Comparison of ENCODE assay signal across 12 cellular contexts in genomic region chr3:13483988-13484695, GRCh38. TPM values are rescaled to one million over a fixed set of nuclear protein-coding genes. Genes with fewer than 3 reads are reported as not detected.
DNase-seq lines count a peak whose midpoint lies in the region; ATAC-seq and TF ChIP-seq lines count a peak whose summit lies in the region.
"Had no signal": no experiment of that assay in that cellular context is flagged by ENCODE, and none has a peak within 500 bp of the region (broad histone marks: within the 10 kb centered on the region; RNA-seq: fewer than 3 reads in every experiment).

No MANE protein-coding gene starts in this region.

- no peaks in the 10 kb centered on the region for H3K27me3 ChIP-seq in muscle layer of duodenum (ENCODE audit: low read depth, low read length)
- H3K27me3 ChIP-seq in tibial nerve, result no peaks in the 10 kb centered on the region
- H3K27me3 ChIP-seq in H9 (ENCODE audit: insufficient read depth, low read length), result no peaks in the 10 kb centered on the region; the same call in 1 of the 2 replicates

- no peak overlapping the region for H4K8ac ChIP-seq in H9 (replicated peaks; ENCODE audit: insufficient read length, low read depth, low read length)

- H3K27me3 Mint-ChIP-seq in effector memory CD8-positive, alpha-beta T cell, result no peaks in the 10 kb centered on the region
- H3K27me3 Mint-ChIP-seq in H9 (ENCODE audit: low read depth), result peaks cover 14% of the 10 kb centered on the region
- peaks cover 5% of the 10 kb centered on the region for H3K27me3 Mint-ChIP-seq in T-helper 2 cell treated with Interferon-gamma antibody and Interleukin-4, amounts not matched to agents 5 μg/mL and 100 μg/mL, for 36 hours (ENCODE audit: low read depth)
- H3K27me3 Mint-ChIP-seq: activated B cell treated with CpG ODN at 0.5 μM for 24 hours had no signal

- no peak overlapping the region for H2BK5ac ChIP-seq in H9 (ENCODE audit: insufficient read length, low read length)

- H3K18ac ChIP-seq in H9 (ENCODE audit: insufficient read length, low read depth, low read length), result no peak overlapping the region

- peak overlapping the region; percentile 79 for H3K27ac ChIP-seq in VCaP
- H3K27ac ChIP-seq in muscle layer of duodenum (ENCODE audit: low read length), result peak overlapping the region; percentile 63
- peak overlapping the region in 3 of 4 donors; percentile 71 to 76 (median 72) for H3K27ac ChIP-seq in tibial nerve
- H3K27ac ChIP-seq in H9 (ENCODE audit: insufficient read length, low read depth, low read length), result no peak overlapping the region

- H2BK20ac ChIP-seq in H9 (ENCODE audit: low read depth, low read length, poor library complexity, severe bottlenecking), result no peak overlapping the region

- H2BK12ac ChIP-seq in H9 (ENCODE audit: insufficient read length, low read depth, low read length), result no peak overlapping the region

- H3K9ac ChIP-seq in H9 (ENCODE audit: extremely low read depth, insufficient read length, low read length), result no peak overlapping the region

- H3K4me2 ChIP-seq in H9 (ENCODE audit: insufficient read depth, insufficient read length, low read length), result no peak overlapping the region

- no peak for TF ChIP-seq POLR2A in tibial nerve (IDR thresholded peaks at IDR 0.05)

- 81 to 82% methylated on average over 21 of the region's 21 CpGs for WGBS in tibial nerve, 2 donors
- no CpG with 5 or more reads among the region's 21 CpGs for WGBS in H9 (ENCODE audit: extremely low coverage, insufficient read length, low lambda C conversion rate)

- no peak overlapping the region for H3K4me3 ChIP-seq in muscle layer of duodenum (ENCODE audit: low read depth in 1 of 2, low read length in 2 of 2)
- H3K4me3 ChIP-seq in tibial nerve, result no peak overlapping the region

- H3K23me2 ChIP-seq in H9 (ENCODE audit: insufficient read length, low read depth, low read length, poor library complexity, severe bottlenecking), result peaks cover 3% of the 10 kb centered on the region

- H4K20me1 ChIP-seq in H9 (ENCODE audit: control insufficient read depth, insufficient read depth, insufficient read length), result no peaks in the 10 kb centered on the region

- H3K4ac ChIP-seq in H9 (ENCODE audit: low read depth, low read length), result no peak overlapping the region

- H3K14ac ChIP-seq in H9 (ENCODE audit: insufficient read depth, low read length), result no peak overlapping the region

- no peak for DNase-seq in effector memory CD8-positive, alpha-beta T cell
- DNase-seq in tibial nerve (ENCODE audit: low spot score in 2 of 2) (no peak), HuH-7 (ENCODE audit: low spot score) (no peak), H9 (no peak), NK-92 (lab: John Stamatoyannopoulos, UW; ENCODE audit: unreplicated experiment) (no peak)
- no peak for DNase-seq in T-helper 2 cell treated with Interferon-gamma antibody and Interleukin-4, amounts not matched to agents 5 μg/mL and 100 μg/mL, for 36 hours (ENCODE audit: low spot score)
- DNase-seq: activated B cell treated with CpG ODN at 0.5 μM for 24 hours; activated CD8-positive, alpha-beta memory T cell treated with anti-CD3 and anti-CD28 coated beads, Interleukin-2, amount 50 U/mL, for 4 hours; NCI-H1048; stimulated activated naive CD4-positive, alpha-beta T cell treated with Interleukin-2 at 50 U/mL for 16 hours had no signal

- TF ChIP-seq EP300 in tibial nerve (IDR thresholded peaks at IDR 0.05), result no peak

- no peak for TF ChIP-seq CTCF in VCaP (conservative IDR thresholded peaks at IDR 0.05)
- TF ChIP-seq CTCF in tibial nerve (IDR thresholded peaks at IDR 0.05), result no peak
- no peak for TF ChIP-seq CTCF in H9 (conservative IDR thresholded peaks at IDR 0.05)

- H3K56ac ChIP-seq in H9 (ENCODE audit: insufficient read length, low read depth, low read length), result no peak overlapping the region

- no peak overlapping the region for H2AFZ ChIP-seq in H9 (ENCODE audit: low read length)

- H3K79me2 ChIP-seq in H9 (ENCODE audit: insufficient read depth, low read length), result no peaks in the 10 kb centered on the region

- peak overlapping the region; percentile 35 to 55 for H3K27ac Mint-ChIP-seq in effector memory CD8-positive, alpha-beta T cell
- no peak overlapping the region for H3K27ac Mint-ChIP-seq in H9
- H3K27ac Mint-ChIP-seq in T-helper 2 cell treated with Interferon-gamma antibody and Interleukin-4, amounts not matched to agents 5 μg/mL and 100 μg/mL, for 36 hours, result no peak overlapping the region
- H3K27ac Mint-ChIP-seq: activated B cell treated with CpG ODN at 0.5 μM for 24 hours had no signal

- no peak for ATAC-seq in effector memory CD8-positive, alpha-beta T cell (replicated peaks)

- H4K91ac ChIP-seq in H9 (ENCODE audit: insufficient read length, low read depth, low read length), result no peak overlapping the region

- H2AK5ac ChIP-seq in H9 (ENCODE audit: insufficient read length, low read length), result no peak overlapping the region

- H3K36me3 Mint-ChIP-seq in effector memory CD8-positive, alpha-beta T cell (ENCODE audit: insufficient read depth), result peaks cover 9% of the 10 kb centered on the region
- peaks cover 0 to 5% (median 0%) of the 10 kb centered on the region in 3 experiments; a peak in 4 of 7 replicates for H3K36me3 Mint-ChIP-seq in H9 (ENCODE audit: insufficient read depth in 1 of 3, low read depth in 3 of 3)
- no peaks in the 10 kb centered on the region for H3K36me3 Mint-ChIP-seq in T-helper 2 cell treated with Interferon-gamma antibody and Interleukin-4, amounts not matched to agents 5 μg/mL and 100 μg/mL, for 36 hours (ENCODE audit: low read depth)

- no peaks in the 10 kb centered on the region for H3K9me3 Mint-ChIP-seq in effector memory CD8-positive, alpha-beta T cell
- no peaks in the 10 kb centered on the region for H3K9me3 Mint-ChIP-seq in H9
- H3K9me3 Mint-ChIP-seq in T-helper 2 cell treated with Interferon-gamma antibody and Interleukin-4, amounts not matched to agents 5 μg/mL and 100 μg/mL, for 36 hours, result no peaks in the 10 kb centered on the region
- H3K9me3 Mint-ChIP-seq: activated B cell treated with CpG ODN at 0.5 μM for 24 hours had no signal

- H3T11ph ChIP-seq in H9 (ENCODE audit: low read length), result no peak overlapping the region

- H2BK120ac ChIP-seq in H9 (ENCODE audit: low read depth, low read length, poor library complexity, severe bottlenecking), result no peak overlapping the region

- H3K4me1 Mint-ChIP-seq in effector memory CD8-positive, alpha-beta T cell (ENCODE audit: low read depth in 2 of 2), result peaks cover 20 to 32% of the 10 kb centered on the region in 2 donors
- H3K4me1 Mint-ChIP-seq in H9, result peaks cover 13 to 19% of the 10 kb centered on the region in 2 experiments
- H3K4me1 Mint-ChIP-seq in T-helper 2 cell treated with Interferon-gamma antibody and Interleukin-4, amounts not matched to agents 5 μg/mL and 100 μg/mL, for 36 hours (ENCODE audit: low read depth), result peaks cover 6% of the 10 kb centered on the region

- H3K36me3 ChIP-seq in muscle layer of duodenum (ENCODE audit: control insufficient read depth in 1 of 2, insufficient read depth in 2 of 2, low read length in 2 of 2) (peaks cover 0 to 7% of the 10 kb centered on the region in 2 donors), tibial nerve (peaks cover 0 to 33% (median 0%) of the 10 kb centered on the region in 3 donors)

- no peak overlapping the region for H3K4me3 Mint-ChIP-seq in effector memory CD8-positive, alpha-beta T cell
- no peak overlapping the region for H3K4me3 Mint-ChIP-seq in H9
- no peak overlapping the region for H3K4me3 Mint-ChIP-seq in T-helper 2 cell treated with Interferon-gamma antibody and Interleukin-4, amounts not matched to agents 5 μg/mL and 100 μg/mL, for 36 hours
- H3K4me3 Mint-ChIP-seq: activated B cell treated with CpG ODN at 0.5 μM for 24 hours had no signal

- no peak overlapping the region for H4K5ac ChIP-seq in H9 (ENCODE audit: insufficient read length, low read depth, low read length)

- H3K9me3 ChIP-seq in muscle layer of duodenum (ENCODE audit: control insufficient read depth in 1 of 2, low read length in 2 of 2), result no peaks in the 10 kb centered on the region
- H3K9me3 ChIP-seq in tibial nerve, result no peaks in the 10 kb centered on the region
- no peaks in the 10 kb centered on the region for H3K9me3 ChIP-seq in H9 (ENCODE audit: control insufficient read depth, low read depth, low read length)

- no peak overlapping the region for H2BK15ac ChIP-seq in H9 (ENCODE audit: low read depth, low read length)

- no peak overlapping the region for H3K23ac ChIP-seq in H9 (ENCODE audit: insufficient read length, low read depth, low read length)

- H3K79me1 ChIP-seq in H9 (ENCODE audit: insufficient read depth, low read depth, low read length, poor library complexity, severe bottlenecking), result no peaks in the 10 kb centered on the region

- H3K4me1 ChIP-seq in muscle layer of duodenum (ENCODE audit: control insufficient read depth in 1 of 2, insufficient read depth in 2 of 2, low read length in 2 of 2), result peaks cover 3 to 27% of the 10 kb centered on the region in 2 donors
- peaks cover 0 to 52% (median 27%) of the 10 kb centered on the region in 4 donors for H3K4me1 ChIP-seq in tibial nerve
- H3K4me1 ChIP-seq in H9 (ENCODE audit: insufficient read depth, low read length), result peaks cover 2% of the 10 kb centered on the region; the same call in 1 of the 2 replicates

RNA-seq across cellular contexts. Expression of gene HDAC11, which starts 4.0 kb away (rescaled TPM):
- total RNA-seq in tibial nerve, result 10 to 100 TPM; 20.9 to 25.1 (median 23.9) TPM
- 6.6 and 7.0 TPM in 2 replicates for total RNA-seq in H9 (2021)

Comparison
In these comparisons a context has a peak if more than half of its experiments do, and no peak if none do; other contexts are left out.
1. H3K27ac Mint-ChIP-seq: peak in effector memory CD8-positive, alpha-beta T cell (2 of 2); none in H9 (0 of 3) and T-helper 2 cell treated with Interferon-gamma antibody and Interleukin-4, amounts not matched to agents 5 μg/mL and 100 μg/mL, for 36 hours (single experiment).